Comparison of ENCODE assay signal across 8 cellular contexts in the genomic region with DNA sequence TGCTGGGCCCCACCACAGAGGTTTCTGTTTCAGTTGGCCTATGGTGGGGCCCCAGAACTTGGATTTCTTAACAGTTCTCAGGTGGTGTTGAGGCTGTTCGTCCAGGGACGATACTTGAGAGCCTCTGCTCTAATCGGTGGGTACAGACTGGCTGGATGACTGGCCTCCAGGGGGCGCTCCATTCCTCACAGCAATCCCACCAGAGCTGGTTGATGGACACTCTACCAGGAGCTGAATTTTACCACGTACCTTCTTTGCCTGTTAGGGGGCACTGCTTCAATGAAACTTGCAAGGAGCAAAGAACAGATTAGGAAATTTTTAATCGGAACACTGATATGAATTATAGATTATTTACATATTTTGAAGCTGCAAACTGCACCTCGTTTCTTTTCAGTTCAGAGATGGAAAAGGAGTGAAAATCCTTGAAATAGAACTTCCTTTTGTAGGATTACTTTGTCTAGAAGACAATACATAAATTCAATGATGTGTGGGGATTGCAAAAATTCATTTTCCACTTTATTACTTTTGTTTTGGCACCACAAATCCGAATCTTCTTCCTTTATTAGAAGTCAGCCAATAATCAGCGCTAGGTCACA. TPM values are rescaled to one million over a fixed set of nuclear protein-coding genes. Genes with fewer than 3 reads are reported as not detected.
A peak's percentile ranks its signal among the peaks of the same experiment; 100 is the strongest.
DNase-seq lines count a peak whose midpoint lies in the region; ATAC-seq and TF ChIP-seq lines count a peak whose summit lies in the region.

No MANE protein-coding gene starts in this region.

- no peak overlapping the region for H3K4me3 ChIP-seq in foreskin fibroblast (ENCODE audit: low read depth in 1 of 2, low read length in 2 of 2)

- TF ChIP-seq CTCF in foreskin fibroblast (IDR thresholded peaks at IDR 0.05; ENCODE audit: low read depth, low read length), result peak; percentile 58

- DNase-seq in DMS 273 (lab: John Stamatoyannopoulos, UW; ENCODE audit: unreplicated experiment) (peak; percentile 93), HS-27A (ENCODE audit: low read depth) (peak; percentile 23), RPMI7951 (ENCODE audit: low read depth) (peak; percentile 63), foreskin fibroblast (peak; percentile 23 to 69), non-pigmented ciliary epithelial cell (ENCODE audit: low read depth) (peak; percentile 18), superior temporal gyrus (ENCODE audit: extremely low spot score) (peak; percentile 86)
- peak; percentile 83 to 94 for DNase-seq in activated T-helper 1 cell treated with anti-CD3 and anti-CD28 coated beads, Interleukin-2, amount 50 U/mL, for 16 hours (ENCODE audit: low read depth in 1 of 2, low spot score in 1 of 2)

- ATAC-seq in GM21423 (IDR thresholded peaks at IDR 0.05; ENCODE audit: unreplicated experiment), result peak; percentile 100

RNA-seq across cellular contexts. Expression of gene KBTBD2, which starts 44.8 kb away (rescaled TPM):
- 69.5 and 72.8 TPM in 2 replicates for total RNA-seq in RPMI7951 (2014; rRNA removed; shearing (Covaris generic))

Comparison
In these comparisons a context has a peak if more than half of its experiments do, and no peak if none do; other contexts are left out.
1. DNase-seq: peak in every context shown above with its lines; median percentile 93 in DMS 273; 88 in activated T-helper 1 cell treated with anti-CD3 and anti-CD28 coated beads, Interleukin-2, amount 50 U/mL, for 16 hours; 86 in superior temporal gyrus; 63 in RPMI7951; 46 in foreskin fibroblast; 23 in HS-27A; 18 in non-pigmented ciliary epithelial cell.